Comparison of ENCODE assay signal across 19 cellular contexts in genomic region chr11:89660234-89660633, GRCh38. TPM values are rescaled to one million over a fixed set of nuclear protein-coding genes. Genes with fewer than 3 reads are reported as not detected.
"Had no signal": no experiment of that assay in that cellular context is flagged by ENCODE, and none has a peak within 500 bp of the region (broad histone marks: within the 10 kb centered on the region; RNA-seq: fewer than 3 reads in every experiment).

No MANE protein-coding gene starts in this region.

- H3K4me3 Mint-ChIP-seq: activated CD4-positive, alpha-beta memory T cell treated with anti-CD3 and anti-CD28 coated beads for 36 hours; activated T-cell treated with anti-CD3 and anti-CD28 coated beads, Interleukin-2, amount 50 U/mL, for 72 hours; naive B cell had no signal

- H3K4me3 ChIP-seq: dorsolateral prefrontal cortex, lung, skin epidermis, stomach, thoracic aorta had no signal

- H3K9me3 Mint-ChIP-seq: activated CD4-positive, alpha-beta memory T cell treated with anti-CD3 and anti-CD28 coated beads for 36 hours; activated T-cell treated with anti-CD3 and anti-CD28 coated beads, Interleukin-2, amount 50 U/mL, for 72 hours had no signal

- H3K9me3 ChIP-seq: stomach, thoracic aorta had no signal

- H3K27ac ChIP-seq: dorsolateral prefrontal cortex, parathyroid adenoma, skin epidermis, stomach, thoracic aorta had no signal

- FAIRE-seq: bronchial epithelial cell had no signal

- H3K79me2 ChIP-seq: parathyroid adenoma had no signal

- H3K27me3 ChIP-seq: dorsolateral prefrontal cortex, stomach had no signal

- H3K4me1 Mint-ChIP-seq: naive B cell had no signal

- H3K4me1 ChIP-seq: parathyroid adenoma, stomach had no signal

- H3K27me3 Mint-ChIP-seq: activated CD4-positive, alpha-beta memory T cell treated with anti-CD3 and anti-CD28 coated beads for 36 hours; naive B cell had no signal

- H3K36me3 Mint-ChIP-seq: activated CD4-positive, alpha-beta memory T cell treated with anti-CD3 and anti-CD28 coated beads for 36 hours; naive B cell had no signal

- H3K27ac Mint-ChIP-seq: activated CD4-positive, alpha-beta memory T cell treated with anti-CD3 and anti-CD28 coated beads for 36 hours; activated T-cell treated with anti-CD3 and anti-CD28 coated beads, Interleukin-2, amount 50 U/mL, for 72 hours; naive B cell had no signal

- DNase-seq: activated CD4-positive, alpha-beta memory T cell treated with anti-CD3 and anti-CD28 coated beads for 36 hours; activated CD8-positive, alpha-beta memory T cell treated with anti-CD3 and anti-CD28 coated beads, Interleukin-2, amount 50 U/mL, for 4 hours; activated naive CD4-positive, alpha-beta T cell; activated T-cell treated with anti-CD3 and anti-CD28 coated beads, Interleukin-2, amount 50 U/mL, for 72 hours; aorta; dorsolateral prefrontal cortex; naive B cell; stomach had no signal

- H3K9ac ChIP-seq: parathyroid adenoma had no signal

- H2AFZ ChIP-seq: parathyroid adenoma had no signal

- H3K36me3 ChIP-seq: stomach, thoracic aorta had no signal

- ATAC-seq: activated T-cell treated with anti-CD3 and anti-CD28 coated beads, Interleukin-2, amount 50 U/mL, for 72 hours; esophagus mucosa had no signal

RNA-seq across cellular contexts. Expression of gene TRIM77, which starts 49.9 kb away (rescaled TPM):
- total RNA-seq: activated CD4-positive, alpha-beta memory T cell treated with anti-CD3 and anti-CD28 coated beads for 36 hours; activated T-cell treated with anti-CD3 and anti-CD28 coated beads, Interleukin-2, amount 50 U/mL, for 72 hours; aorta; bronchial epithelial cell; chondrocyte; dorsolateral prefrontal cortex; esophagus mucosa; fibroblast of villous mesenchyme; kidney epithelial cell; lung; stomach; T-helper 2 cell treated with Interferon-gamma antibody and Interleukin-4, amounts not matched to agents 100 ng/mL and 5 ng/mL, for 36 hours; thoracic aorta; ureter had no signal
- polyA plus RNA-seq: aorta, lung, stomach had no signal
